Comparison of ENCODE assay signal across 13 cellular contexts in the genomic region with DNA sequence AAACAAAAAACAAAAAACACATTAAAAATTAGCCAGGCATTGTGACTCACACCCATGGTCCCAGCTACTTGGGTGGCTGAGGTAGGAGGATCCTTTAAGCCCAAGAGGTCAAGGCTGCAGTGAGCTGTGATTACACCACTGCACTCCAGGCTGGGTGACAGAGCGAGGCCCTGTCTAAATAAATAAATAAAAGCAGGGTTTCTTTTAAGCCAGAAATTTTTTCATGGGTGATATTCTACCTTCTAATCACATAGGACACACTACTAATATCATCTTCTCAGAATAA. TPM values are rescaled to one million over a fixed set of nuclear protein-coding genes. Genes with fewer than 3 reads are reported as not detected.
DNase-seq lines count a peak whose midpoint lies in the region; ATAC-seq and TF ChIP-seq lines count a peak whose summit lies in the region.
"Had no signal": no experiment of that assay in that cellular context is flagged by ENCODE, and none has a peak within 500 bp of the region (broad histone marks: within the 10 kb centered on the region; RNA-seq: fewer than 3 reads in every experiment).

No MANE protein-coding gene starts in this region.

- H3K4me3 ChIP-seq in fibroblast of the aortic adventitia (ENCODE audit: low read depth, low read length) (no peak overlapping the region), sigmoid colon (no peak overlapping the region), H7 (ENCODE audit: insufficient read depth, low read depth, low read length) (no peak overlapping the region)
- H3K4me3 ChIP-seq: lung had no signal

- H3K27me3 Mint-ChIP-seq in T-helper 17 cell = no peaks in the 10 kb centered on the region

- WGBS in sigmoid colon, 2 donors = 18 to 76% methylated on average over 1 of the region's 1 CpG

- ATAC-seq in T-helper 17 cell (no peak), HG02973 (IDR thresholded peaks at IDR 0.05; ENCODE audit: unreplicated experiment) (no peak)
- ATAC-seq: foreskin keratinocyte had no signal

- no peaks in the 10 kb centered on the region for H3K36me3 Mint-ChIP-seq in T-helper 17 cell (ENCODE audit: low read depth)

- H3K4me3 Mint-ChIP-seq in T-helper 17 cell = no peak overlapping the region
- H3K4me3 Mint-ChIP-seq: T-helper 1 cell treated with Interleukin-12 subunit alpha and Interleukin-12 subunit beta and Interleukin-4 antibody, amounts not matched to agents 30 μg/mL and 1 μg/mL, for 36 hours had no signal

- H3K4me1 Mint-ChIP-seq in T-helper 17 cell = peaks cover 43% of the 10 kb centered on the region

- TF ChIP-seq POLR2A in sigmoid colon (IDR thresholded peaks at IDR 0.05) (no peak), erythroblast (IDR thresholded peaks at IDR 0.05; ENCODE audit: low read length) (no peak)

- H3K36me3 ChIP-seq in sigmoid colon = peaks cover 0 to 25% (median 0%) of the 10 kb centered on the region in 4 donors
- H3K36me3 ChIP-seq in H7 (replicated peaks; ENCODE audit: control insufficient read depth, insufficient read depth, low read length) = no peaks in the 10 kb centered on the region

- no peaks in the 10 kb centered on the region for H3K9me3 ChIP-seq in T-helper 17 cell (ENCODE audit: control insufficient read depth, low read length, poor library complexity, severe bottlenecking)
- H3K9me3 ChIP-seq in sigmoid colon = no peaks in the 10 kb centered on the region

- in situ Hi-C loops in Caki2 (cut with HindIII; ENCODE audit: low pct_unique_long_range_greater_than_20kb, low sequenced_read_pairs) = no loop called here

- peaks cover 0 to 87% (median 77%) of the 10 kb centered on the region in 4 donors for H3K4me1 ChIP-seq in sigmoid colon

- DNase-seq in Caki2 (ENCODE audit: low read depth) = peak; percentile 95
- no peak for DNase-seq in T-helper 17 cell
- peak; percentile 32 for DNase-seq in fibroblast of the aortic adventitia (ENCODE audit: low read depth)
- no peak for DNase-seq in sigmoid colon
- no peak for DNase-seq in MV-4-11 (lab: John Stamatoyannopoulos, UW)
- no peak for DNase-seq in H7
- no peak for DNase-seq in erythroblast (lab: John Stamatoyannopoulos, UW)
- DNase-seq: amygdala, foreskin keratinocyte, NCI-H774 had no signal

- peak overlapping the region; percentile 78 to 90 (median 85) for H3K27ac ChIP-seq in sigmoid colon
- H3K27ac ChIP-seq: foreskin keratinocyte had no signal

- intact Hi-C loops in sigmoid colon (cut with DNase I) = no loop called here

- no peaks in the 10 kb centered on the region for H3K27me3 ChIP-seq in sigmoid colon
- no peaks in the 10 kb centered on the region for H3K27me3 ChIP-seq in H7 (ENCODE audit: control insufficient read depth, insufficient read depth, low read length)
- H3K27me3 ChIP-seq: foreskin keratinocyte had no signal

- H3K27ac Mint-ChIP-seq in T-helper 17 cell = peak overlapping the region; percentile 95
- H3K27ac Mint-ChIP-seq: T-helper 1 cell treated with Interleukin-12 subunit alpha and Interleukin-12 subunit beta and Interleukin-4 antibody, amounts not matched to agents 30 μg/mL and 1 μg/mL, for 36 hours had no signal

- no peak for TF ChIP-seq EP300 in sigmoid colon (IDR thresholded peaks at IDR 0.05)

- TF ChIP-seq CTCF in fibroblast of the aortic adventitia (IDR thresholded peaks at IDR 0.05; ENCODE audit: insufficient read depth, low read length) = no peak
- TF ChIP-seq CTCF in sigmoid colon (IDR thresholded peaks at IDR 0.05) = no peak

RNA-seq across cellular contexts. Expression of gene SVIL, which starts 14.2 kb away (rescaled TPM):
- 59.4 and 65.4 TPM in 2 replicates for total RNA-seq in Caki2 (2014; rRNA removed; shearing (Covaris generic); ENCODE audit: low replicate concordance)
- 10 to 100 TPM; 39.5 to 46.4 TPM for total RNA-seq in T-helper 17 cell
- total RNA-seq in fibroblast of the aortic adventitia (ENCODE audit: low replicate concordance) = 97.7 and 309 TPM in 2 replicates
- total RNA-seq in sigmoid colon = 1,000 to 10,000 TPM in 1 of 4 donors, 100 to 1,000 TPM in 3; 637 to 1,443 (median 763) TPM
- polyA plus RNA-seq in sigmoid colon = 10 to 100 TPM in 2 of 3 donors, 1 to 10 TPM in 1; 8.3 to 42.5 (median 10.8) TPM
- 14.5 and 17.2 TPM in 2 replicates for total RNA-seq in H7 (2014; rRNA removed; shearing (Covaris generic))

Comparison
In these comparisons a context has a peak if more than half of its experiments do, and no peak if none do; other contexts are left out.
1. DNase-seq: peak in Caki2 (single experiment) and fibroblast of the aortic adventitia (single experiment); none in T-helper 17 cell (0 of 3), sigmoid colon (single experiment), MV-4-11 (single experiment), H7 (single experiment) and erythroblast (0 of 2).